11 cellular contexts compared by ENCODE assay signal in the genomic region with DNA sequence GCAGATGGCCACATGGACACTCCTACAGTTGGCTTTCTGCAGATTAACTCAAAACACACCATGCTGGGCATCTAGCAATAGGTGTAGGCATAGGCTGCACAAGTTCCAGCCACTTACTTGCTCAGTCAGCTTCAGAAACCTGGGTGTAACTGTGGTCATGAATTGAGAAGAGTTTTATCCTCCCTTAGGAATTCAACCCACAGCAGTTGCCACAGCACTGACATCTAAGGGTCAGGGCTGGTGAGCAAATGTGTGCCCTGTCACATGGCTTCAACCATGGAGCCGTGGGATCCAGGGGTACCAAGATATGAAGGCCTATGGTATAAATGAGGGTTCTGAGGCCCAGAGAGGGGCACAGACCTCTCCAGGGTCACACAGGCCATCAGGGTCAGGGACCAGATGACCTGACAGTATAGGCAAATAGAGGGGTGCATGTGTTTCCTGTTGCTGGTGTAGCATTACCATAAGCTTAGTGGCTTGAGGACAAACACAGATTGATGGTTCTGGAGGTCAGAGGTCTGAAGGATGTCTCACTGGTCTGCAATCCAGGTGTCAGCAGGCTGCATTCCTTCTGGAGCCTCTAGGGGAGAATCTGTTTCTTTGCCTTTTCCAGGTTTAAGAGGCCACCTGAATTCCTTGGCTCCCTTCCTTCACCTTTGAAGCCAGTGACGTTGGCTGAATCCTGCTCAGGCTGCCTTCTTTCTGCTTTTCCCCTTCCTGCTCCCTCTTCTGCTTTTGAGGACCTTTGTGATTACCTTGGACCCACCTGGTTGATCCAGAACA. TPM values are rescaled to one million over a fixed set of nuclear protein-coding genes. Genes with fewer than 3 reads are reported as not detected.
DNase-seq lines count a peak whose midpoint lies in the region; ATAC-seq and TF ChIP-seq lines count a peak whose summit lies in the region.
"Had no signal": no experiment of that assay in that cellular context is flagged by ENCODE, and none has a peak within 500 bp of the region (broad histone marks: within the 10 kb centered on the region; RNA-seq: fewer than 3 reads in every experiment).

No MANE protein-coding gene starts in this region.

- H3K4me2 ChIP-seq in hepatocyte (no peak overlapping the region), Karpas-422 (ENCODE audit: low read depth, low read length, poor library complexity, severe bottlenecking) (no peak overlapping the region)

- H4K20me1 ChIP-seq in hepatocyte (ENCODE audit: insufficient read depth, poor library complexity, severe bottlenecking) (no peaks in the 10 kb centered on the region), Karpas-422 (ENCODE audit: insufficient read depth, low read depth, low read length) (no peaks in the 10 kb centered on the region)

- peak overlapping the region; percentile 79 for H3K27ac ChIP-seq in hepatocyte
- H3K27ac ChIP-seq in stomach smooth muscle (ENCODE audit: low read length), result peak overlapping the region; percentile 70
- no peak overlapping the region for H3K27ac ChIP-seq in Karpas-422 (ENCODE audit: low read length)
- H3K27ac ChIP-seq: 22Rv1 had no signal

- H3K27me3 ChIP-seq in hepatocyte (no peaks in the 10 kb centered on the region), stomach smooth muscle (ENCODE audit: control insufficient read depth in 1 of 2, insufficient read depth in 2 of 2, low read length in 2 of 2) (no peaks in the 10 kb centered on the region), Karpas-422 (ENCODE audit: low read length) (no peaks in the 10 kb centered on the region)

- H2AFZ ChIP-seq in hepatocyte (no peak overlapping the region), Karpas-422 (ENCODE audit: low read length) (no peak overlapping the region)

- WGBS in hepatocyte (ENCODE audit: low lambda C conversion rate, missing lambda C conversion rate), result 61% methylated on average over 2 of the region's 2 CpGs

- H3K36me3 ChIP-seq in hepatocyte (replicated peaks; ENCODE audit: insufficient read depth, low read depth), result no peaks in the 10 kb centered on the region
- peaks cover 5 to 16% of the 10 kb centered on the region in 2 donors for H3K36me3 ChIP-seq in stomach smooth muscle (ENCODE audit: control insufficient read depth in 2 of 2, insufficient read depth in 2 of 2, low read length in 2 of 2)
- no peaks in the 10 kb centered on the region for H3K36me3 ChIP-seq in Karpas-422 (ENCODE audit: insufficient read depth, low read length)

- H3K4me1 ChIP-seq in hepatocyte (ENCODE audit: insufficient read depth), result peaks cover 32% of the 10 kb centered on the region
- peaks cover 50% of the 10 kb centered on the region for H3K4me1 ChIP-seq in stomach smooth muscle (ENCODE audit: control insufficient read depth, insufficient read depth, low read length)
- peaks cover 49% of the 10 kb centered on the region for H3K4me1 ChIP-seq in Karpas-422 (ENCODE audit: low read length)

- no peak overlapping the region for H3K4me3 ChIP-seq in hepatocyte
- H3K4me3 ChIP-seq in stomach smooth muscle (ENCODE audit: low read length in 2 of 2), result peak overlapping the region in 1 of 2 donors; percentile 15
- no peak overlapping the region for H3K4me3 ChIP-seq in Karpas-422 (ENCODE audit: low read length)

- TF ChIP-seq CTCF in hepatocyte (IDR thresholded peaks at IDR 0.05; ENCODE audit: poor library complexity), result no peak

- DNase-seq in DMS53 (lab: John Stamatoyannopoulos, UW) (peak; percentile 46), DMS53 treated with DMSO at 0.1 percent for 48 hours (lab: John Stamatoyannopoulos, UW; ENCODE audit: unreplicated experiment) (no peak), hepatocyte (ENCODE audit: low spot score) (no peak), Karpas-422 (no peak), EL (no peak)
- DNase-seq: KG1 had no signal

- H3K9ac ChIP-seq in stomach smooth muscle (ENCODE audit: low read length in 2 of 2), result peak overlapping the region in 1 of 2 donors; percentile 40
- H3K9ac ChIP-seq in Karpas-422 (ENCODE audit: low read length), result no peak overlapping the region

- no peaks in the 10 kb centered on the region for H3K9me2 ChIP-seq in hepatocyte (replicated peaks; ENCODE audit: insufficient read depth)
- no peaks in the 10 kb centered on the region for H3K9me2 ChIP-seq in Karpas-422 (replicated peaks; ENCODE audit: insufficient read depth, low read length)

- H3K79me2 ChIP-seq in hepatocyte, result no peaks in the 10 kb centered on the region
- no peaks in the 10 kb centered on the region for H3K79me2 ChIP-seq in Karpas-422 (ENCODE audit: low read length)

- ATAC-seq in HG03378 (IDR thresholded peaks at IDR 0.05; ENCODE audit: unreplicated experiment) (peak; percentile 29), HG03521 (IDR thresholded peaks at IDR 0.05; ENCODE audit: unreplicated experiment) (no peak)

- H3K9me3 ChIP-seq in hepatocyte (ENCODE audit: low read depth), result no peaks in the 10 kb centered on the region
- no peaks in the 10 kb centered on the region for H3K9me3 ChIP-seq in stomach smooth muscle (ENCODE audit: control insufficient read depth in 2 of 2, low read length in 2 of 2)
- no peaks in the 10 kb centered on the region for H3K9me3 ChIP-seq in Karpas-422 (ENCODE audit: low read length)

RNA-seq across cellular contexts. Expression of a gene that starts 24.1 kb away (rescaled TPM):
- 3.1 and 6.3 TPM in 2 replicates for total RNA-seq in hepatocyte
- polyA plus RNA-seq in hepatocyte, result 4.4 and 5.2 TPM in 2 replicates
- 1.5 and 2.5 TPM in 2 replicates for total RNA-seq in Karpas-422 (2014; rRNA removed; shearing (Covaris generic); ENCODE audit: low replicate concordance)

RNA-seq across cellular contexts. Expression of a gene that starts 43.4 kb away (rescaled TPM):
- 18.1 and 18.4 TPM in 2 replicates for total RNA-seq in hepatocyte
- 17.4 and 22.0 TPM in 2 replicates for polyA plus RNA-seq in hepatocyte
- total RNA-seq in Karpas-422 (2014; rRNA removed; shearing (Covaris generic); ENCODE audit: low replicate concordance), result not detected in 2 replicates
- total RNA-seq: NCI-H460 had no signal

Comparison
In these comparisons a context has a peak if more than half of its experiments do, and no peak if none do; other contexts are left out.
1. RNA of a gene that starts 43.4 kb away (total RNA-seq): 18.1 to 18.4 TPM in hepatocyte; not detected in Karpas-422; every median in the first group is over 10 times any median in the second.